ENCODE assay signal across 11 cellular contexts in genomic region chr10:73281097-73281496, GRCh38.
"Had no signal": no experiment of that assay in that cellular context is flagged by ENCODE, and none has a peak within 500 bp of the region (broad histone marks: within the 10 kb centered on the region; RNA-seq: fewer than 3 reads in every experiment).

No MANE protein-coding gene starts in this region.

- FAIRE-seq: H1, H54 had no signal

- H2AFZ ChIP-seq: GM23248 had no signal

- H3K27ac ChIP-seq: GM23248 had no signal

- H3K36me3 ChIP-seq: HAP-1 had no signal

- H3K4me1 ChIP-seq: HAP-1 had no signal

- H3K9me3 ChIP-seq: HAP-1 had no signal

- DNase-seq: GM23248, GOT3, H7, H9, HCEC 1CT, HFFc6 had no signal

- H3K4me2 ChIP-seq: GM23338 had no signal

- H3K4me3 ChIP-seq: GM23248, GM23338, HAP-1 had no signal

- ATAC-seq: GM23338, HCT116 had no signal

- H3K9ac ChIP-seq: GM23248 had no signal
